Comparison of ENCODE assay signal across 12 cellular contexts in genomic region chr13:25981060-25981459, GRCh38.
A peak's percentile ranks its signal among the peaks of the same experiment; 100 is the strongest.
DNase-seq lines count a peak whose midpoint lies in the region; TF ChIP-seq lines count a peak whose summit lies in the region.
"Had no signal": no experiment of that assay in that cellular context is flagged by ENCODE, and none has a peak within 500 bp of the region (broad histone marks: within the 10 kb centered on the region; RNA-seq: fewer than 3 reads in every experiment).

No MANE protein-coding gene starts in this region.

- H3K27ac Mint-ChIP-seq in MCF 10A (ENCODE audit: low read depth, unreplicated experiment), result no peak overlapping the region
- H3K27ac Mint-ChIP-seq: CD4-positive, alpha-beta memory T cell; HFFc6 had no signal

- H3K9me3 Mint-ChIP-seq in MCF 10A (ENCODE audit: unreplicated experiment), result no peaks in the 10 kb centered on the region

- H3K36me3 Mint-ChIP-seq in MCF 10A (ENCODE audit: insufficient read depth, unreplicated experiment), result no peaks in the 10 kb centered on the region
- H3K36me3 Mint-ChIP-seq: CD4-positive, alpha-beta memory T cell had no signal

- no peak overlapping the region for H3K4me3 Mint-ChIP-seq in MCF 10A (ENCODE audit: unreplicated experiment)
- H3K4me3 Mint-ChIP-seq: CD4-positive, alpha-beta memory T cell; HFFc6 had no signal

- CTCF ChIA-PET in MCF 10A (lab: Yijun Ruan, JAX), result no interaction called here

- H3K27me3 Mint-ChIP-seq in MCF 10A (ENCODE audit: insufficient read depth, unreplicated experiment), result no peaks in the 10 kb centered on the region
- H3K27me3 Mint-ChIP-seq: CD4-positive, alpha-beta memory T cell had no signal

- TF ChIP-seq CTCF in LNCaP clone FGC (IDR thresholded peaks at IDR 0.05; ENCODE audit: control insufficient read depth, extremely low read depth, insufficient read depth) (no peak), fibroblast of villous mesenchyme (IDR thresholded peaks at IDR 0.05; ENCODE audit: insufficient read depth, low read depth, low read length) (no peak), MCF 10A (IDR thresholded peaks at IDR 0.05; ENCODE audit: unreplicated experiment) (no peak)

- H3K4me3 ChIP-seq in LNCaP clone FGC (ENCODE audit: low read depth, low read length), result no peak overlapping the region
- H3K4me3 ChIP-seq in fibroblast of villous mesenchyme (ENCODE audit: low read depth, low read length), result no peak overlapping the region
- H3K4me3 ChIP-seq: A549 had no signal

- H3K4me1 Mint-ChIP-seq in MCF 10A (ENCODE audit: insufficient read depth, unreplicated experiment), result peaks cover 5% of the 10 kb centered on the region

- BruUV-seq in MCF 10A (replicated peaks; lab: Mats Ljungman, UMichigan), result no TSS peak

- DNase-seq in COR-L47 (lab: John Stamatoyannopoulos, UW) (peak; percentile 50), LNCaP clone FGC (ENCODE audit: low read depth) (peak; percentile 93), NCI-H748 (lab: John Stamatoyannopoulos, UW; ENCODE audit: unreplicated experiment) (peak; percentile 67), fibroblast of villous mesenchyme (ENCODE audit: low read depth) (peak; percentile 17), MCF 10A (ENCODE audit: unreplicated experiment) (no peak), midbrain (lab: John Stamatoyannopoulos, UW) (no peak)
- DNase-seq: BE2C; CD4-positive, alpha-beta memory T cell; GF-D8; HCEC 1CT; HFFc6 had no signal

- POLR2A ChIA-PET in MCF 10A (lab: Yijun Ruan, JAX), result no interaction called here

- intact Hi-C loops in MCF 10A (cut with micrococcal nuclease), result no loop called here

Comparison
In these comparisons a context has a peak if more than half of its experiments do, and no peak if none do; other contexts are left out.
1. DNase-seq: peak in COR-L47 (single experiment), LNCaP clone FGC (single experiment), NCI-H748 (single experiment) and fibroblast of villous mesenchyme (single experiment); none in MCF 10A (single experiment) and midbrain (single experiment).